ENCODE assay signal across 1 cellular context in the genomic region with DNA sequence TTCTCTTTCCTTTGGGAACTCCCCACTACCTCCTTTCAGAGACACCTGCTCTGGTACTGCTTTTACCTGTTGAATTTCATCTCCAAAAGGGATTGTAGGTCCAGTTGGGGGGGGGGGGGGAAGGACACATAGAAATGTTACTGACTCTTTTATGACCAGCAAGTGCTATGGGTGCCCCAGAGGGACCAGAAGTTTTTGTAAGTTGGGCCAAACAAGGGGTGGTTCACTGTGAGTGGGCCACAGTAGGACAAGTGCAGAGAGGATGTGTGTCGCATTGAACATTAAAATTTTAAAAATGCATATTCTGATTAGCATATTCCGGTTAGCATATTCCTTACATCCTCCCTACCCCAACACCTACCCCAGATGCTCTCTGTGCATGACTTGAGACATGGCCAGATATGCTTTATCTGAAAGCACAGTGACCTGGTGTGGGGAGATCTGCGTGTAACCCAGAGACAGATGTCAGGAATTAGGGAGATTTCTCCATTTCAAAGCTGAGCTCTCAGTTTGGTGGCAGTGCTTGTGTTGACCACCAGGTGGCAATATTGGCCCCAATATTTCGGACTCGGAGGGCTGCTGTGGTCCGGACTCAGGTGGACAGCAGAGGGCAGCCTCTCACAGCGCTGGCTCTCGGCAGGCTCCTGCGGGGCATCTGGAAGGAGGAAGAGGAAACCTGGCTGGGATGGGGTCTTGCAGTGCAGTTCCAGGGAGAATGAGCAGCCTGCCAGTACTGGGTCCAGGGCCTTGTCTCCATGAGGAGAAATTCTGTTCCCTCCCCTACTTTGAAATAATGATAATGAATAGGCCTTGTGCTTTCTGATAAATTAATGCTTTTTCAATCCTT.
A peak's percentile ranks its signal among the peaks of the same experiment; 100 is the strongest.
TF ChIP-seq lines count a peak whose summit lies in the region.

No MANE protein-coding gene starts in this region.

TF ChIP-seq in HepG2, 621 proteins besides CTCF, POLR2A, EP300 and RAD21 (continued from another document and continues in another):
- TF ChIP-seq, protein P1, sequence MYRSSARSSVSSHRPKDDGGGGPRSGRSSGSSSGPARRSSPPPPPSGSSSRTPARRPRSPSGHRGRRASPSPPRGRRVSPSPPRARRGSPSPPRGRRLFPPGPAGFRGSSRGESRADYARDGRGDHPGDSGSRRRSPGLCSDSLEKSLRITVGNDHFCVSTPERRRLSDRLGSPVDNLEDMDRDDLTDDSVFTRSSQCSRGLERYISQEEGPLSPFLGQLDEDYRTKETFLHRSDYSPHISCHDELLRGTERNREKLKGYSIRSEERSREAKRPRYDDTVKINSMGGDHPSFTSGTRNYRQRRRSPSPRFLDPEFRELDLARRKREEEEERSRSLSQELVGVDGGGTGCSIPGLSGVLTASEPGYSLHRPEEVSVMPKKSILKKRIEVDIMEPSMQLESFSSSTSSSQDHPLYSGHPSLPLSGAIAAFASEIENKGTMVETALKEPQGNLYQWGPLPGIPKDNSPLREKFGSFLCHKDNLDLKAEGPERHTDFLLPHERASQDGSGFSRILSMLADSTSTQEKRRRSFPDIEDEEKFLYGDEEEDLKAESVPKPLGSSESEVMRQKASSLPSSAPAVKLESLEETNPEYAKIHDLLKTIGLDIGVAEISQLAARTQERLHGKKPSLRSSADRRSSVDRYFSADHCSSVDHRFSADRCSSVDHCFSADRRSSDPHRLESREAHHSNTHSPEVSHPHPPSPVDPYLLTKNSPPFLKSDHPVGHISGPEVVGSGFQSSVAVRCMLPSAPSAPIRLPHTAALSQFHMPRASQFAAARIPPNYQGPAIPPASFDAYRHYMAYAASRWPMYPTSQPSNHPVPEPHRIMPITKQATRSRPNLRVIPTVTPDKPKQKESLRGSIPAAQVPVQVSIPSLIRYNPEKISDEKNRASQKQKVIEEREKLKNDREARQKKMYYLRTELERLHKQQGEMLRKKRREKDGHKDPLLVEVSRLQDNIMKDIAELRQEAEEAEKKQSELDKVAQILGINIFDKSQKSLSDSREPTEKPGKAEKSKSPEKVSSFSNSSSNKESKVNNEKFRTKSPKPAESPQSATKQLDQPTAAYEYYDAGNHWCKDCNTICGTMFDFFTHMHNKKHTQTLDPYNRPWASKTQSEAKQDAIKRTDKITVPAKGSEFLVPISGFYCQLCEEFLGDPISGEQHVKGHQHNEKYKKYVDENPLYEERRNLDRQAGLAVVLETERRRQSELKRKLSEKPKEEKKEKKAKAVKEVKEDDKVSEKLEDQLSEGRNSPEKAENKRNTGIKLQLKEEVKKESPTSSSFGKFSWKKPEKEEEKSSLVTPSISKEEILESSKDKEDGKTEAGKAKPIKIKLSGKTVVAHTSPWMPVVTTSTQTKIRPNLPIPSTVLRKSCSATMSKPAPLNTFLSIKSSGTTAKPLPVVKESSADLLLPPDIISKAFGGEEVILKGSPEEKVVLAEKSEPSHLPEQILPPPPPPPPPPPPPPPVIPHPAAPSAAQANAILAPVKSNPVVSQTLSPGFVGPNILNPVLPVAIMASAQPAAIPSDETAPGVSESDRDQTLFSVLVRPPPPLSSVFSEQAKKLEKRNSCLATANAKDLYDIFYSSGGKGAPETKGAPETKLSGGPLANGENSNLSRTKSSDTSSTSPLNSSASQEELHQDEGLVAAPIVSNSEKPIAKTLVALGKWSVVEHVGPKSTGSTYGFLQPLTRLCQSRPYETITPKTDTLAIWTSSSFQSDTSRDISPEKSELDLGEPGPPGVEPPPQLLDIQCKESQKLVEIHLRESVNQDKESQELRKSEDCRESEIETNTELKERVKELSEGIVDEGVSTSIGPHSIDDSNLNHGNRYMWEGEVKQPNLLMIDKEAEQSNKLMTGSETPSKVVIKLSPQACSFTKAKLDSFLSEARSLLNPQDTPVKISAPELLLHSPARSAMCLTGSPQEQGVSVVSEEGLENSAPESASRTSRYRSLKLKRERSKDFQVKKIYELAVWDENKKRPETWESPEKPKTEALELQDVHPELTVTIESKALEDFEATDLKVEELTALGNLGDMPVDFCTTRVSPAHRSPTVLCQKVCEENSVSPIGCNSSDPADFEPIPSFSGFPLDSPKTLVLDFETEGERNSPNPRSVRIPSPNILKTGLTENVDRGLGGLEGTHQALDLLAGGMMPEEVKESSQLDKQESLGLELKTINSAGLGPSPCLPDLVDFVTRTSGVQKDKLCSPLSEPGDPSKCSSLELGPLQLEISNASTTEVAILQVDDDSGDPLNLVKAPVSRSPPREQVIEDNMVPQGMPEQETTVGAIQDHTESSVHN (CRISPR knock-in tag; IDR thresholded peaks at IDR 0.05) = no peak
- TF ChIP-seq ZSCAN21 (CRISPR knock-in tag; IDR thresholded peaks at IDR 0.05; ENCODE audit: borderline replicate concordance) (peak; percentile 20; the same call in 1 of the 2 replicates), ZNF101 (CRISPR knock-in tag; IDR thresholded peaks at IDR 0.05; ENCODE audit: borderline replicate concordance, low read depth) (no peak), ZNF883 (CRISPR knock-in tag; IDR thresholded peaks at IDR 0.05; ENCODE audit: not compliant biosample characterization) (peak; percentile 63), DNMT3B (CRISPR knock-in tag; conservative IDR thresholded peaks at IDR 0.05) (peak; percentile 35; the same call in 1 of the 2 replicates), ZNF773 (CRISPR knock-in tag; IDR thresholded peaks at IDR 0.05; ENCODE audit: borderline replicate concordance) (no peak), AGO2 (optimal IDR thresholded peaks at IDR 0.05; ENCODE audit: low read depth, low read length) (no peak), FOXK1 (CRISPR knock-in tag; IDR thresholded peaks at IDR 0.05; ENCODE audit: borderline replicate concordance, low read depth) (peak; percentile 89; the same call in 1 of the 2 replicates), FOSL2 (CRISPR knock-in tag; IDR thresholded peaks at IDR 0.05) (peak; percentile 72), ZNF224 (CRISPR knock-in tag; IDR thresholded peaks at IDR 0.05) (no peak), ARNT2 (CRISPR knock-in tag; IDR thresholded peaks at IDR 0.05; ENCODE audit: low read depth) (peak; percentile 83), TBX3 (IDR thresholded peaks at IDR 0.05; ENCODE audit: borderline replicate concordance) (no peak), EEA1 (CRISPR knock-in tag; IDR thresholded peaks at IDR 0.05; ENCODE audit: borderline replicate concordance) (no peak), ZNF441 (CRISPR knock-in tag; IDR thresholded peaks at IDR 0.05; ENCODE audit: borderline replicate concordance) (no peak), SP4 (CRISPR knock-in tag; IDR thresholded peaks at IDR 0.05) (peak; percentile 28; the same call in 1 of the 2 replicates), TMF1 (CRISPR knock-in tag; IDR thresholded peaks at IDR 0.05; ENCODE audit: low read depth) (no peak), NFKB2 (CRISPR knock-in tag; IDR thresholded peaks at IDR 0.05; ENCODE audit: borderline replicate concordance) (peak; percentile 90; the same call in 1 of the 2 replicates), FOXJ3 (CRISPR knock-in tag; IDR thresholded peaks at IDR 0.05; ENCODE audit: borderline replicate concordance) (no peak), DNMT1 (CRISPR knock-in tag; IDR thresholded peaks at IDR 0.05) (0 out of 2 replicates have a peak, but pooled peaks have one; percentile 41)
- TF ChIP-seq, protein P2, sequence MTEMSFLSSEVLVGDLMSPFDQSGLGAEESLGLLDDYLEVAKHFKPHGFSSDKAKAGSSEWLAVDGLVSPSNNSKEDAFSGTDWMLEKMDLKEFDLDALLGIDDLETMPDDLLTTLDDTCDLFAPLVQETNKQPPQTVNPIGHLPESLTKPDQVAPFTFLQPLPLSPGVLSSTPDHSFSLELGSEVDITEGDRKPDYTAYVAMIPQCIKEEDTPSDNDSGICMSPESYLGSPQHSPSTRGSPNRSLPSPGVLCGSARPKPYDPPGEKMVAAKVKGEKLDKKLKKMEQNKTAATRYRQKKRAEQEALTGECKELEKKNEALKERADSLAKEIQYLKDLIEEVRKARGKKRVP (CRISPR knock-in tag; IDR thresholded peaks at IDR 0.05) = no peak; a peak in 1 of 4 replicates
- TF ChIP-seq, protein P3, sequence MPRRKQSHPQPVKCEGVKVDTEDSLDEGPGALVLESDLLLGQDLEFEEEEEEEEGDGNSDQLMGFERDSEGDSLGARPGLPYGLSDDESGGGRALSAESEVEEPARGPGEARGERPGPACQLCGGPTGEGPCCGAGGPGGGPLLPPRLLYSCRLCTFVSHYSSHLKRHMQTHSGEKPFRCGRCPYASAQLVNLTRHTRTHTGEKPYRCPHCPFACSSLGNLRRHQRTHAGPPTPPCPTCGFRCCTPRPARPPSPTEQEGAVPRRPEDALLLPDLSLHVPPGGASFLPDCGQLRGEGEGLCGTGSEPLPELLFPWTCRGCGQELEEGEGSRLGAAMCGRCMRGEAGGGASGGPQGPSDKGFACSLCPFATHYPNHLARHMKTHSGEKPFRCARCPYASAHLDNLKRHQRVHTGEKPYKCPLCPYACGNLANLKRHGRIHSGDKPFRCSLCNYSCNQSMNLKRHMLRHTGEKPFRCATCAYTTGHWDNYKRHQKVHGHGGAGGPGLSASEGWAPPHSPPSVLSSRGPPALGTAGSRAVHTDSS (CRISPR knock-in tag; conservative IDR thresholded peaks at IDR 0.05) = no peak
- TF ChIP-seq, protein P4, sequence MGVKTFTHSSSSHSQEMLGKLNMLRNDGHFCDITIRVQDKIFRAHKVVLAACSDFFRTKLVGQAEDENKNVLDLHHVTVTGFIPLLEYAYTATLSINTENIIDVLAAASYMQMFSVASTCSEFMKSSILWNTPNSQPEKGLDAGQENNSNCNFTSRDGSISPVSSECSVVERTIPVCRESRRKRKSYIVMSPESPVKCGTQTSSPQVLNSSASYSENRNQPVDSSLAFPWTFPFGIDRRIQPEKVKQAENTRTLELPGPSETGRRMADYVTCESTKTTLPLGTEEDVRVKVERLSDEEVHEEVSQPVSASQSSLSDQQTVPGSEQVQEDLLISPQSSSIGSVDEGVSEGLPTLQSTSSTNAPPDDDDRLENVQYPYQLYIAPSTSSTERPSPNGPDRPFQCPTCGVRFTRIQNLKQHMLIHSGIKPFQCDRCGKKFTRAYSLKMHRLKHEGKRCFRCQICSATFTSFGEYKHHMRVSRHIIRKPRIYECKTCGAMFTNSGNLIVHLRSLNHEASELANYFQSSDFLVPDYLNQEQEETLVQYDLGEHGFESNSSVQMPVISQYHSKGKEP (CRISPR knock-in tag; IDR thresholded peaks at IDR 0.05) = peak; percentile 63; the same call in 1 of the 2 replicates
- TF ChIP-seq, protein P5, sequence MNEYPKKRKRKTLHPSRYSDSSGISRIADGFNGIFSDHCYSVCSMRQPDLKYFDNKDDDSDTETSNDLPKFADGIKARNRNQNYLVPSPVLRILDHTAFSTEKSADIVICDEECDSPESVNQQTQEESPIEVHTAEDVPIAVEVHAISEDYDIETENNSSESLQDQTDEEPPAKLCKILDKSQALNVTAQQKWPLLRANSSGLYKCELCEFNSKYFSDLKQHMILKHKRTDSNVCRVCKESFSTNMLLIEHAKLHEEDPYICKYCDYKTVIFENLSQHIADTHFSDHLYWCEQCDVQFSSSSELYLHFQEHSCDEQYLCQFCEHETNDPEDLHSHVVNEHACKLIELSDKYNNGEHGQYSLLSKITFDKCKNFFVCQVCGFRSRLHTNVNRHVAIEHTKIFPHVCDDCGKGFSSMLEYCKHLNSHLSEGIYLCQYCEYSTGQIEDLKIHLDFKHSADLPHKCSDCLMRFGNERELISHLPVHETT (CRISPR knock-in tag; conservative IDR thresholded peaks at IDR 0.05) = no peak
- TF ChIP-seq, protein P6, sequence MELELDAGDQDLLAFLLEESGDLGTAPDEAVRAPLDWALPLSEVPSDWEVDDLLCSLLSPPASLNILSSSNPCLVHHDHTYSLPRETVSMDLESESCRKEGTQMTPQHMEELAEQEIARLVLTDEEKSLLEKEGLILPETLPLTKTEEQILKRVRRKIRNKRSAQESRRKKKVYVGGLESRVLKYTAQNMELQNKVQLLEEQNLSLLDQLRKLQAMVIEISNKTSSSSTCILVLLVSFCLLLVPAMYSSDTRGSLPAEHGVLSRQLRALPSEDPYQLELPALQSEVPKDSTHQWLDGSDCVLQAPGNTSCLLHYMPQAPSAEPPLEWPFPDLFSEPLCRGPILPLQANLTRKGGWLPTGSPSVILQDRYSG (CRISPR knock-in tag; IDR thresholded peaks at IDR 0.05) = no peak
- TF ChIP-seq, protein P7, sequence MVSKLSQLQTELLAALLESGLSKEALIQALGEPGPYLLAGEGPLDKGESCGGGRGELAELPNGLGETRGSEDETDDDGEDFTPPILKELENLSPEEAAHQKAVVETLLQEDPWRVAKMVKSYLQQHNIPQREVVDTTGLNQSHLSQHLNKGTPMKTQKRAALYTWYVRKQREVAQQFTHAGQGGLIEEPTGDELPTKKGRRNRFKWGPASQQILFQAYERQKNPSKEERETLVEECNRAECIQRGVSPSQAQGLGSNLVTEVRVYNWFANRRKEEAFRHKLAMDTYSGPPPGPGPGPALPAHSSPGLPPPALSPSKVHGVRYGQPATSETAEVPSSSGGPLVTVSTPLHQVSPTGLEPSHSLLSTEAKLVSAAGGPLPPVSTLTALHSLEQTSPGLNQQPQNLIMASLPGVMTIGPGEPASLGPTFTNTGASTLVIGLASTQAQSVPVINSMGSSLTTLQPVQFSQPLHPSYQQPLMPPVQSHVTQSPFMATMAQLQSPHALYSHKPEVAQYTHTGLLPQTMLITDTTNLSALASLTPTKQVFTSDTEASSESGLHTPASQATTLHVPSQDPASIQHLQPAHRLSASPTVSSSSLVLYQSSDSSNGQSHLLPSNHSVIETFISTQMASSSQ (IDR thresholded peaks at IDR 0.05; ENCODE audit: low read depth) = 0 out of 2 replicates have a peak, but pooled peaks have one; percentile 6
- TF ChIP-seq, protein P7 (CRISPR knock-in tag; IDR thresholded peaks at IDR 0.05; ENCODE audit: borderline replicate concordance) = no peak
- TF ChIP-seq, protein P8, sequence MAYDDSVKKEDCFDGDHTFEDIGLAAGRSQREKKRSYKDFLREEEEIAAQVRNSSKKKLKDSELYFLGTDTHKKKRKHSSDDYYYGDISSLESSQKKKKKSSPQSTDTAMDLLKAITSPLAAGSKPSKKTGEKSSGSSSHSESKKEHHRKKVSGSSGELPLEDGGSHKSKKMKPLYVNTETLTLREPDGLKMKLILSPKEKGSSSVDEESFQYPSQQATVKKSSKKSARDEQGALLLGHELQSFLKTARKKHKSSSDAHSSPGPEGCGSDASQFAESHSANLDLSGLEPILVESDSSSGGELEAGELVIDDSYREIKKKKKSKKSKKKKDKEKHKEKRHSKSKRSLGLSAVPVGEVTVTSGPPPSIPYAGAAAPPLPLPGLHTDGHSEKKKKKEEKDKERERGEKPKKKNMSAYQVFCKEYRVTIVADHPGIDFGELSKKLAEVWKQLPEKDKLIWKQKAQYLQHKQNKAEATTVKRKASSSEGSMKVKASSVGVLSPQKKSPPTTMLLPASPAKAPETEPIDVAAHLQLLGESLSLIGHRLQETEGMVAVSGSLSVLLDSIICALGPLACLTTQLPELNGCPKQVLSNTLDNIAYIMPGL (CRISPR knock-in tag; IDR thresholded peaks at IDR 0.05; ENCODE audit: borderline replicate concordance in 1 of 2, low read depth in 1 of 2) = peak; percentile 98 to 99
